8 cellular contexts compared by ENCODE assay signal in the genomic region with DNA sequence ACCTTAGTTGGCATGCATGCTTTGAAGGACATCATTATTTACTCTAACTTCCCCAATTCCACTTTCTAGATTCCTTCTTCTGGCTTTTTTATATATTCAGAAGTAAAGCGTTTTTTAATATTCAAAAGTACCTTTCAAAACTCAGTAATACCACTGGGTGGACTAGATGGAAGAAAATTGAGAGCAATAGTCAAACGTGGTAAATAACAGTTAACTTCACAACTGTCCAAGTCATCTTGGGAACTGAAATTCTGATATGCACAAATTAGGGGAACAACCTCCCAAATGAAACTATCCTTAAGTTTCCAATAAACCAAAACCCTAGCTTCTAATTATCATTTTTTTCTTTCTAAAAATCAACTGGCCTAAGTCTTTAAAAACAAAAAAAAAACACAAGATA. TPM values are rescaled to one million over a fixed set of nuclear protein-coding genes. Genes with fewer than 3 reads are reported as not detected.
DNase-seq lines count a peak whose midpoint lies in the region; ATAC-seq and TF ChIP-seq lines count a peak whose summit lies in the region.

No MANE protein-coding gene starts in this region.

- H3K36me3 Mint-ChIP-seq in activated T-cell treated with anti-CD3 and anti-CD28 coated beads, Interleukin-2, amount 50 U/mL, for 24 hours (ENCODE audit: low read depth) = peaks cover 69% of the 10 kb centered on the region

- peaks cover 83% of the 10 kb centered on the region for H3K4me1 Mint-ChIP-seq in activated T-cell treated with anti-CD3 and anti-CD28 coated beads, Interleukin-2, amount 50 U/mL, for 24 hours (ENCODE audit: low read depth)

- TF ChIP-seq CTCF in Panc1 (IDR thresholded peaks at IDR 0.05) (no peak), fibroblast of the aortic adventitia (IDR thresholded peaks at IDR 0.05; ENCODE audit: insufficient read depth, low read length) (no peak), thoracic aorta (IDR thresholded peaks at IDR 0.05) (no peak)

- POLR2A ChIA-PET in Panc1 (lab: Charles Lee) = no interaction called here

- H3K27ac Mint-ChIP-seq in activated T-cell treated with anti-CD3 and anti-CD28 coated beads, Interleukin-2, amount 50 U/mL, for 24 hours = peak overlapping the region; percentile 98

- H3K9me3 ChIP-seq in Panc1 (ENCODE audit: control insufficient read depth, insufficient read depth, low read depth, low read length) (no peaks in the 10 kb centered on the region), thoracic aorta (no peaks in the 10 kb centered on the region)

- H3K36me3 ChIP-seq in Panc1 (ENCODE audit: control insufficient read depth, insufficient read depth, low read length) (no peaks in the 10 kb centered on the region), thoracic aorta (no peaks in the 10 kb centered on the region)

- H3K27ac ChIP-seq in Panc1 (ENCODE audit: low read length) (peak overlapping the region; percentile 83), thoracic aorta (no peak overlapping the region)

- in situ Hi-C loops in Panc1 (cut with HindIII; ENCODE audit: low pct_unique_long_range_greater_than_20kb, low sequenced_read_pairs) = no loop called here

- no peak for DNase-seq in activated T-cell treated with anti-CD3 and anti-CD28 coated beads, Interleukin-2, amount 50 U/mL, for 24 hours
- no peak for DNase-seq in activated T-cell treated with anti-CD3 and anti-CD28 coated beads, Interleukin-2, amount 50 U/mL, for 1 hour
- no peak for DNase-seq in Panc1 (ENCODE audit: low read depth, low spot score)
- DNase-seq in fibroblast of the aortic adventitia (ENCODE audit: low read depth) = peak; percentile 14
- DNase-seq in thoracic aorta (ENCODE audit: low spot score) = no peak
- no peak for DNase-seq in AG20443 (ENCODE audit: low spot score)
- DNase-seq in 8988T = no peak
- no peak for DNase-seq in NCI-H2196 (lab: John Stamatoyannopoulos, UW; ENCODE audit: unreplicated experiment)

- peaks cover 54% of the 10 kb centered on the region for H3K4me1 ChIP-seq in Panc1 (ENCODE audit: control insufficient read depth, insufficient read depth, low read length)
- no peaks in the 10 kb centered on the region for H3K4me1 ChIP-seq in thoracic aorta (ENCODE audit: control insufficient read depth in 1 of 2, low read depth in 2 of 2)

- H3K27me3 ChIP-seq in Panc1 (ENCODE audit: control insufficient read depth, insufficient read depth, low read length) = no peaks in the 10 kb centered on the region
- no peaks in the 10 kb centered on the region for H3K27me3 ChIP-seq in thoracic aorta (replicated peaks; ENCODE audit: insufficient read depth)

- H3K4me3 ChIP-seq in Panc1 (ENCODE audit: low read depth in 2 of 2, low read length in 2 of 2) = peak overlapping the region; percentile 47 to 48; a peak in 3 of 4 replicates
- H3K4me3 ChIP-seq in fibroblast of the aortic adventitia (ENCODE audit: low read depth, low read length) = no peak overlapping the region
- peak overlapping the region; percentile 49 for H3K4me3 ChIP-seq in thoracic aorta

- H3K4me3 Mint-ChIP-seq in activated T-cell treated with anti-CD3 and anti-CD28 coated beads, Interleukin-2, amount 50 U/mL, for 24 hours = peak overlapping the region; percentile 100

- no peak for ATAC-seq in Panc1
- ATAC-seq in thoracic aorta (ENCODE audit: insufficient number of reproducible peaks, low FRiP score, low read depth) = no peak

- BruUV-seq in Panc1 (replicated peaks; lab: Mats Ljungman, UMichigan) = no TSS peak

- no peaks in the 10 kb centered on the region for H3K27me3 Mint-ChIP-seq in activated T-cell treated with anti-CD3 and anti-CD28 coated beads, Interleukin-2, amount 50 U/mL, for 24 hours

- no peaks in the 10 kb centered on the region for H3K9me3 Mint-ChIP-seq in activated T-cell treated with anti-CD3 and anti-CD28 coated beads, Interleukin-2, amount 50 U/mL, for 24 hours

- CTCF ChIA-PET in Panc1 (lab: Charles Lee) = interaction anchor here (0.7 kb wide), 1 partner anchor 187 kb away, joined by 3 read pairs; no protein-coding TSS in a partner anchor

- intact Hi-C loops in Panc1 (cut with micrococcal nuclease; ENCODE audit: unreplicated experiment) = no loop called here

RNA-seq across cellular contexts. Expression of gene SINHCAF, which starts 9.0 kb away (rescaled TPM):
- total RNA-seq in Panc1 (2021; ENCODE audit: unreplicated experiment) (68.8 TPM), fibroblast of the aortic adventitia (ENCODE audit: low replicate concordance) (4.4 and 14.9 TPM in 2 replicates), thoracic aorta (10 to 100 TPM; 10.2 to 47.5 TPM)
- 40.7 TPM for polyA plus RNA-seq in Panc1 (2012; ENCODE audit: insufficient read length)
